Comparison of ENCODE assay signal across 12 cellular contexts in the genomic region with DNA sequence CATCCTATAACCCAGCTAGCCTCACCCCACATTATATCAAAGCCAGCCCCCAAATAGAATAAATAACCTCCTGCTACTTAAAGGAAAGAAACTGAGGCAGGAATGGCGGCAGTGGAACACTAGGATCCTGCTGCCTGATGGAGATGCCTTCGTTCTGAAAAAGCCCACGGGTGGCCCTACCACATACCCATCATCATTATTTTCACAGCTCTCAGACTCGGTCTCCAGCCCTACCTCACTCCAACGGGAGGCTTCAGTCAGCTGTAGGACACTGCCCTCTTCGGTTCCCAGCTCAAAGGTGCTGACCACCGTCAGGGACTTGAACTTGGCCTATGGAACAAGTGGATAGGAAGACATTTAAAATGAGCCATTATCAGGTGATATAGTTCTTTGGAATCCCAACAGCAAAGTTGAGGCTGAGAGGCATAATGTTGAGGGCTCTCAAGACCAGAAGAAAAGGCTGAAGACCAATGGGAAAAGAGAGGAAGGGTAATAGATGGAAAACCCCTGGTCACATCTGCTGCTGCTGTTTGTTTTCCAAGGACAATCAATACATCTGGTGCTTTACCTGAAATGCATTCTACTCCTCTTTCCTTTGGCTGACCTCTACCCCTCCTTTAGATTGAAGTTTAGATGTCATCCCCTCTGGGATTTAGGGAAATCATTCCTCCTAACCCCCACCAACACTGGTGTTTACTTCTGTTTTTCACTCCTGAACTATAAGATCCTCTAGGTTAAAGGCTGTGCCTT. TPM values are rescaled to one million over a fixed set of nuclear protein-coding genes. Genes with fewer than 3 reads are reported as not detected.
DNase-seq lines count a peak whose midpoint lies in the region; ATAC-seq and TF ChIP-seq lines count a peak whose summit lies in the region.
"Had no signal": no experiment of that assay in that cellular context is flagged by ENCODE, and none has a peak within 500 bp of the region (broad histone marks: within the 10 kb centered on the region; RNA-seq: fewer than 3 reads in every experiment).

No MANE protein-coding gene starts in this region.

- TF ChIP-seq EP300 in esophagus muscularis mucosa (IDR thresholded peaks at IDR 0.05), result no peak

- no peak for ATAC-seq in thoracic aorta (ENCODE audit: insufficient number of reproducible peaks, low FRiP score, low read depth)
- ATAC-seq in GM18867 (IDR thresholded peaks at IDR 0.05; ENCODE audit: unreplicated experiment), result no peak
- ATAC-seq: stimulated activated naive B cell treated with anti-CD40 and anti-IgM and Interleukin-4, amounts not matched to agents 10 μg/mL and 1 μg/mL and 100 μg/mL, for 72 hours had no signal

- 91% methylated on average over 7 of the region's 7 CpGs for WGBS in esophagus muscularis mucosa

- TF ChIP-seq CTCF in VCaP (conservative IDR thresholded peaks at IDR 0.05), result no peak
- TF ChIP-seq CTCF in esophagus muscularis mucosa (IDR thresholded peaks at IDR 0.05), result no peak
- no peak for TF ChIP-seq CTCF in thoracic aorta (IDR thresholded peaks at IDR 0.05)

- no peaks in the 10 kb centered on the region for H3K27me3 ChIP-seq in esophagus muscularis mucosa
- no peaks in the 10 kb centered on the region for H3K27me3 ChIP-seq in thoracic aorta (replicated peaks; ENCODE audit: insufficient read depth)

- intact Hi-C loops in esophagus muscularis mucosa (cut with DNase I), result no loop called here

- no peaks in the 10 kb centered on the region for H3K9me3 ChIP-seq in esophagus muscularis mucosa
- H3K9me3 ChIP-seq in thoracic aorta, result no peaks in the 10 kb centered on the region

- DNase-seq in esophagus muscularis mucosa (ENCODE audit: extremely low spot score) (no peak), thoracic aorta (ENCODE audit: low spot score) (no peak), NCI-H2196 (lab: John Stamatoyannopoulos, UW; ENCODE audit: unreplicated experiment) (no peak), T-helper 1 cell (no peak)
- DNase-seq: activated CD4-positive, CD25-positive, alpha-beta regulatory T cell treated with anti-CD3 and anti-CD28 coated beads, Interleukin-2, amount 50 U/mL, for 72 hours; DND-41; effector CD4-positive, alpha-beta T cell; stimulated activated CD4-positive, alpha-beta T cell treated with anti-CD3 and anti-CD28 coated beads, Interleukin-4, amount 100 ng/mL, for 24 hours; stimulated activated naive B cell treated with anti-CD40 and anti-IgM and Interleukin-4, amounts not matched to agents 10 μg/mL and 1 μg/mL and 100 μg/mL, for 72 hours had no signal

- H3K4me1 ChIP-seq in esophagus muscularis mucosa (peaks cover 21 to 25% (median 23%) of the 10 kb centered on the region in 4 donors), thoracic aorta (ENCODE audit: control insufficient read depth in 1 of 2, low read depth in 2 of 2) (peaks cover 22 to 40% of the 10 kb centered on the region in 2 donors)

- no peak for TF ChIP-seq POLR2A in esophagus muscularis mucosa (IDR thresholded peaks at IDR 0.05; ENCODE audit: low read depth)

- H3K4me3 ChIP-seq in esophagus muscularis mucosa (no peak overlapping the region), thoracic aorta (no peak overlapping the region)

- H3K27ac ChIP-seq in VCaP (peak overlapping the region; percentile 96), esophagus muscularis mucosa (replicated peaks in 1 of 4) (peak overlapping the region in 3 of 4 donors; percentile 76 to 84 (median 78)), thoracic aorta (peak overlapping the region; percentile 97 to 99)

- H3K36me3 ChIP-seq in esophagus muscularis mucosa, result no peaks in the 10 kb centered on the region
- peaks cover 11% of the 10 kb centered on the region for H3K36me3 ChIP-seq in thoracic aorta

RNA-seq across cellular contexts. Expression of gene ANKRD35, which starts 7.8 kb away (rescaled TPM):
- total RNA-seq in esophagus muscularis mucosa (10 to 100 TPM in 2 of 4 donors, 1 to 10 TPM in 2; 4.0 to 11.1 (median 8.4) TPM), thoracic aorta (10 to 100 TPM in 1 of 2 donors, 1 to 10 TPM in 1; 9.6 to 15.7 TPM)
- total RNA-seq: OCI-LY7 had no signal

RNA-seq across cellular contexts. Expression of gene ITGA10, which starts 16.4 kb away (rescaled TPM):
- 1 to 10 TPM; 1.7 to 7.2 (median 3.8) TPM for total RNA-seq in esophagus muscularis mucosa
- 100 to 1,000 TPM; 156 to 267 TPM for total RNA-seq in thoracic aorta

RNA-seq across cellular contexts. Expression of gene PEX11B, which starts 25.0 kb away (rescaled TPM):
- total RNA-seq in esophagus muscularis mucosa (10 to 100 TPM; 18.3 to 21.2 (median 20.0) TPM), thoracic aorta (10 to 100 TPM; 21.7 to 25.3 TPM)

RNA-seq across cellular contexts. Expression of gene RBM8A, which starts 33.8 kb away (rescaled TPM):
- total RNA-seq in esophagus muscularis mucosa (100 to 1,000 TPM in 1 of 4 donors, 10 to 100 TPM in 3; 42.8 to 119 (median 69.7) TPM), thoracic aorta (100 to 1,000 TPM in 1 of 2 donors, 10 to 100 TPM in 1; 37.8 to 151 TPM)

RNA-seq across cellular contexts. Expression of gene PIAS3, which starts 34.6 kb away (rescaled TPM):
- 10 to 100 TPM; 11.9 to 25.3 (median 22.9) TPM for total RNA-seq in esophagus muscularis mucosa
- 10 to 100 TPM; 34.4 to 60.1 TPM for total RNA-seq in thoracic aorta

Comparison
In these comparisons a context has a peak if more than half of its experiments do, and no peak if none do; other contexts are left out.
1. RNA of gene ITGA10, which starts 16.4 kb away (total RNA-seq): 156 to 267 TPM in thoracic aorta; 1.7 to 7.2 TPM in esophagus muscularis mucosa; every median in the first group is over 10 times any median in the second.
2. Peak in every context shown above with its lines, with median percentiles within 50 percentile points of each other: H3K27ac ChIP-seq.